Comparison of ENCODE assay signal across 14 cellular contexts in genomic region chr7:100326914-100327313, GRCh38. TPM values are rescaled to one million over a fixed set of nuclear protein-coding genes. Genes with fewer than 3 reads are reported as not detected.
"Had no signal": no experiment of that assay in that cellular context is flagged by ENCODE, and none has a peak within 500 bp of the region (broad histone marks: within the 10 kb centered on the region; RNA-seq: fewer than 3 reads in every experiment).

No MANE protein-coding gene starts in this region.

RNA-seq across cellular contexts. Expression of gene SPDYE3, which starts 19.4 kb away (rescaled TPM):
- total RNA-seq: stomach, subcutaneous adipose tissue, suprapubic skin, temporal lobe, thoracic aorta, thyroid gland, tibial nerve, transverse colon, upper lobe of left lung, upper lobe of right lung, ureter, urinary bladder, uterus, vagina had no signal
- polyA plus RNA-seq: stomach had no signal
